31 cellular contexts compared by ENCODE assay signal in genomic region chr7:2647594-2648172, GRCh38. TPM values are rescaled to one million over a fixed set of nuclear protein-coding genes. Genes with fewer than 3 reads are reported as not detected.
"Had no signal": no experiment of that assay in that cellular context is flagged by ENCODE, and none has a peak within 500 bp of the region (broad histone marks: within the 10 kb centered on the region; RNA-seq: fewer than 3 reads in every experiment).

No MANE protein-coding gene starts in this region.

- FAIRE-seq: astrocyte, endothelial cell of umbilical vein, keratinocyte, small intestine had no signal

- DNase-seq: activated CD4-positive, alpha-beta memory T cell treated with anti-CD3 and anti-CD28 coated beads for 36 hours; activated CD4-positive, alpha-beta T cell treated with anti-CD3 and anti-CD28 coated beads, Interleukin-2, amount 10 ng/mL, durations not matched to agents 24 days and 14 days; activated CD8-positive, alpha-beta memory T cell treated with anti-CD3 and anti-CD28 coated beads, Interleukin-2, amount 50 U/mL, for 4 hours; activated gamma-delta T cell; activated naive CD4-positive, alpha-beta T cell treated with anti-CD3 and anti-CD28 coated beads, Interleukin-2, amount 50 U/mL, for 16 hours; activated T-cell treated with anti-CD3 and anti-CD28 coated beads, Interleukin-2, amount 50 U/mL, for 1 hour; amniotic stem cell; brain microvascular endothelial cell; effector memory CD8-positive, alpha-beta T cell; hippocampal formation; left cardiac atrium; sigmoid colon; small intestine; stimulated activated CD4-positive, alpha-beta T cell treated with anti-CD3 and anti-CD28 coated beads, Interleukin-4, amount 100 ng/mL, for 24 hours; stimulated activated CD8-positive, alpha-beta memory T cell treated with anti-CD3 and anti-CD28 coated beads, Interleukin-4, amount 100 ng/mL, for 48 hours; stomach; T1000; tibial artery; WERI-Rb-1 had no signal

- ATAC-seq: activated CD4-positive, CD25-positive, alpha-beta regulatory T cell treated with anti-CD3 and anti-CD28 coated beads, Interleukin-2, amount 50 U/mL, for 24 hours; effector memory CD8-positive, alpha-beta T cell; gastroesophageal sphincter; left cardiac atrium; natural killer cell treated with Interleukin-12 subunit alpha and Interleukin-12 subunit beta and Interleukin-15 and Interleukin-18, amount 100 ng/mL, for 72 hours; stimulated activated memory B cell treated with anti-CD40 and anti-IgM and Interleukin-4, amounts not matched to agents 10 μg/mL and 1 μg/mL and 100 μg/mL, for 72 hours had no signal

- H3K4me3 ChIP-seq: coronary artery, gastroesophageal sphincter, sigmoid colon, stomach, tibial artery had no signal

- H3K27ac ChIP-seq: brain microvascular endothelial cell, coronary artery, gastroesophageal sphincter, sigmoid colon, stomach, tibial artery, WERI-Rb-1 had no signal

- H3K27me3 Mint-ChIP-seq: activated CD4-positive, alpha-beta memory T cell treated with anti-CD3 and anti-CD28 coated beads for 36 hours; activated CD4-positive, alpha-beta T cell treated with anti-CD3 and anti-CD28 coated beads, Interleukin-2, amount 10 ng/mL, durations not matched to agents 24 days and 14 days; effector memory CD8-positive, alpha-beta T cell; memory B cell; natural killer cell treated with Interleukin-12 subunit alpha and Interleukin-12 subunit beta and Interleukin-15 and Interleukin-18, amount 100 ng/mL, for 72 hours; progenitor cell of endocrine pancreas; stimulated activated memory B cell treated with anti-CD40 and anti-IgM and Interleukin-4, amounts not matched to agents 10 μg/mL and 1 μg/mL and 100 μg/mL, for 72 hours had no signal

- H3K27me3 ChIP-seq: brain microvascular endothelial cell, gastroesophageal sphincter, sigmoid colon, stomach, tibial artery had no signal

- H3K36me3 Mint-ChIP-seq: activated CD4-positive, alpha-beta memory T cell treated with anti-CD3 and anti-CD28 coated beads for 36 hours; natural killer cell treated with Interleukin-12 subunit alpha and Interleukin-12 subunit beta and Interleukin-15 and Interleukin-18, amount 100 ng/mL, for 72 hours had no signal

- H3K27ac Mint-ChIP-seq: activated CD4-positive, alpha-beta memory T cell treated with anti-CD3 and anti-CD28 coated beads for 36 hours; activated CD4-positive, alpha-beta T cell treated with anti-CD3 and anti-CD28 coated beads, Interleukin-2, amount 10 ng/mL, durations not matched to agents 24 days and 14 days; memory B cell; natural killer cell treated with Interleukin-12 subunit alpha and Interleukin-12 subunit beta and Interleukin-15 and Interleukin-18, amount 100 ng/mL, for 72 hours; progenitor cell of endocrine pancreas; stimulated activated memory B cell treated with anti-CD40 and anti-IgM and Interleukin-4, amounts not matched to agents 10 μg/mL and 1 μg/mL and 100 μg/mL, for 72 hours; T-helper 1 cell treated with Interleukin-12 subunit alpha and Interleukin-12 subunit beta and Interleukin-4 antibody, amounts not matched to agents 30 μg/mL and 1 μg/mL, for 36 hours had no signal

- H3K9me3 Mint-ChIP-seq: activated CD4-positive, alpha-beta memory T cell treated with anti-CD3 and anti-CD28 coated beads for 36 hours; activated CD4-positive, alpha-beta T cell treated with anti-CD3 and anti-CD28 coated beads, Interleukin-2, amount 10 ng/mL, durations not matched to agents 24 days and 14 days; effector memory CD8-positive, alpha-beta T cell; memory B cell; natural killer cell treated with Interleukin-12 subunit alpha and Interleukin-12 subunit beta and Interleukin-15 and Interleukin-18, amount 100 ng/mL, for 72 hours; stimulated activated memory B cell treated with anti-CD40 and anti-IgM and Interleukin-4, amounts not matched to agents 10 μg/mL and 1 μg/mL and 100 μg/mL, for 72 hours; T-helper 1 cell treated with Interleukin-12 subunit alpha and Interleukin-12 subunit beta and Interleukin-4 antibody, amounts not matched to agents 30 μg/mL and 1 μg/mL, for 36 hours had no signal

- H3K4me3 Mint-ChIP-seq: activated CD4-positive, alpha-beta memory T cell treated with anti-CD3 and anti-CD28 coated beads for 36 hours; activated CD4-positive, alpha-beta T cell treated with anti-CD3 and anti-CD28 coated beads, Interleukin-2, amount 10 ng/mL, durations not matched to agents 24 days and 14 days; effector memory CD8-positive, alpha-beta T cell; memory B cell; natural killer cell treated with Interleukin-12 subunit alpha and Interleukin-12 subunit beta and Interleukin-15 and Interleukin-18, amount 100 ng/mL, for 72 hours; stimulated activated memory B cell treated with anti-CD40 and anti-IgM and Interleukin-4, amounts not matched to agents 10 μg/mL and 1 μg/mL and 100 μg/mL, for 72 hours; T-helper 1 cell treated with Interleukin-12 subunit alpha and Interleukin-12 subunit beta and Interleukin-4 antibody, amounts not matched to agents 30 μg/mL and 1 μg/mL, for 36 hours had no signal

- H3K9me3 ChIP-seq: gastroesophageal sphincter, sigmoid colon, stomach, tibial artery had no signal

RNA-seq across cellular contexts. Expression of gene AMZ1, which starts 40.3 kb away (rescaled TPM):
- total RNA-seq: activated CD4-positive, alpha-beta T cell treated with anti-CD3 and anti-CD28 coated beads, Interleukin-2, amount 10 ng/mL, durations not matched to agents 24 days and 14 days; activated CD8-positive, alpha-beta memory T cell treated with anti-CD3 and anti-CD28 coated beads for 36 hours; endothelial cell of umbilical vein; natural killer cell treated with Interleukin-12 subunit alpha and Interleukin-12 subunit beta and Interleukin-15 and Interleukin-18, amount 100 ng/mL, for 72 hours had no signal
- polyA plus RNA-seq: endothelial cell of umbilical vein, stomach had no signal
